ENCODE assay signal across 9 cellular contexts in the genomic region with DNA sequence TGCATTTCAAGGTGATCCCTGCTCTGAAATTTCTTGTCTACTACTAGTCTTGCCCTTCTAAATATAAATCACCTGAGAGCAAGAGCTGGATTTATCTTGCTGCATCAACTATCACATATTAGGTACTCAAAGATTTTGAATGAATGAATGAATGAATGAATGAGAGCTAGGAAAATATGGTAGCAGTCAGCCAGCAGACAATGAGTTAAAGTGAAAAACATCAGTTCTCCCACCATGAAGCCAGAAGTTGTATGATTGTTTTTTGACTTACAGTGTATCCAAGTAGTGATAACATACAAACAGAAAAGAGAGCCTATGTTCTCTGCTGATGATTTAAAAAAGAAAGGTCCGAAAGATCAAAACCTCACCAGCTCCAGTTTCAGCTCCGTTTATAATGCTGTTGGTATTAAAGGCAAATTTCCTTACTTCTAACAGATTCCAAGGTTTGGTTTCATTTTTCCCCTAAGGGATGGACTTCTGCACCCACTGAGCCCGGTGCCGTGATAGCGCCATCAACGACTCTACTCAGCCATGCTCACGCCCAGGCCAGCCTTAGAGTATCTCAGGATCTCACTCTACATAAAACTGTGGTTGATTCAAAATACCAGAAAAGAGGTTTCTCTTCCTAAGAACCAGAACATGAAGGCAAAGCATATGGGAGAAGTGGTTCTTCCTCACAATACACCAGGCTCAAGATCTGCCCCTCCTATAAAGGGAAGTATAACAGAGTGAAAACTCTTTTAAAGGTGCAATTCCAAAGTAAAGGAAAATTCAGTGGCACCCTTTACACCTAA.
DNase-seq lines count a peak whose midpoint lies in the region; ATAC-seq, FAIRE-seq and TF ChIP-seq lines count a peak whose summit lies in the region.
"Had no signal": no experiment of that assay in that cellular context is flagged by ENCODE, and none has a peak within 500 bp of the region (broad histone marks: within the 10 kb centered on the region; RNA-seq: fewer than 3 reads in every experiment).

No MANE protein-coding gene starts in this region.

- CTCF ChIA-PET in CD8-positive, alpha-beta memory T cell (lab: Charles Lee) = interaction anchor here (0.8 to 1.4 kb wide), 9 partner anchors 8 to 183 kb away, joined by 3 to 7 read pairs (median 3); no protein-coding TSS in a partner anchor
- CTCF ChIA-PET in GM12878 (lab: Yijun Ruan, JAX) = interaction anchor here (1.1 to 7.0 kb wide), 8 partner anchors 11 to 184 kb away, joined by 3 to 42 read pairs (median 6); no protein-coding TSS in a partner anchor

- peak overlapping the region; percentile 59 for H3K9ac ChIP-seq in OCI-LY3 (ENCODE audit: low read length)
- peak overlapping the region; percentile 66 for H3K9ac ChIP-seq in GM12878 (ENCODE audit: control insufficient read depth, insufficient read depth, low read length)

- RAD21 ChIA-PET in GM12878 (lab: Charles Lee; ENCODE audit: unreplicated experiment) = interaction anchor here (0.6 to 2.5 kb wide), 6 partner anchors 26 to 424 kb away, joined by 3 to 16 read pairs (median 3); no protein-coding TSS in a partner anchor

- H4K20me1 ChIP-seq in OCI-LY3 (ENCODE audit: insufficient read depth, low read length) = peaks cover 5% of the 10 kb centered on the region; the same call in 1 of the 2 replicates
- H4K20me1 ChIP-seq in GM12878 (ENCODE audit: control insufficient read depth, insufficient read depth) = no peaks in the 10 kb centered on the region

- H3K36me3 Mint-ChIP-seq in CD8-positive, alpha-beta memory T cell = peaks cover 3 to 41% (median 10%) of the 10 kb centered on the region in 3 donors
- H3K36me3 Mint-ChIP-seq in osteocyte (ENCODE audit: unreplicated experiment) = peaks cover 15% of the 10 kb centered on the region

- SMC1A ChIA-PET in GM12878 (lab: Charles Lee; ENCODE audit: uncharacterized antibody, unreplicated experiment) = interaction anchor here (0.8 to 3.2 kb wide), 12 partner anchors 8 to 183 kb away, joined by 3 to 30 read pairs (median 4); no protein-coding TSS in a partner anchor

- H3K4me2 ChIP-seq in OCI-LY3 (ENCODE audit: low read length) (peak overlapping the region; percentile 92), GM12878 (ENCODE audit: control insufficient read depth, insufficient read depth) (peak overlapping the region; percentile 77)

- peak in 2 of 5 donors; percentile 14 to 20 for DNase-seq in CD8-positive, alpha-beta memory T cell
- DNase-seq in GM12878 (ENCODE audit: low read depth, low spot score) (no peak), osteocyte (ENCODE audit: extremely low spot score, unreplicated experiment) (no peak), DMS53 treated with DMSO at 0.1 percent for 48 hours (lab: John Stamatoyannopoulos, UW; ENCODE audit: unreplicated experiment) (no peak), hypothalamus (lab: John Stamatoyannopoulos, UW) (no peak)
- DNase-seq in NK-92 treated with Interleukin-12 subunit alpha and Interleukin-12 subunit beta, amount 100 ng/mL, for 24 hours (lab: John Stamatoyannopoulos, UW) = no peak
- DNase-seq: H7 had no signal

- no peaks in the 10 kb centered on the region for H3K36me3 ChIP-seq in CD8-positive, alpha-beta memory T cell (ENCODE audit: insufficient read depth, low read length)
- H3K36me3 ChIP-seq in OCI-LY3 (replicated peaks; ENCODE audit: low read depth, low read length) (peaks cover 10% of the 10 kb centered on the region), GM12878 (ENCODE audit: control insufficient read depth in 2 of 2, insufficient read depth in 2 of 2, low read length in 1 of 2) (peaks cover 0 to 8% of the 10 kb centered on the region in 2 experiments; a peak in 2 of 4 replicates)

- no peaks in the 10 kb centered on the region for H3K27me3 ChIP-seq in CD8-positive, alpha-beta memory T cell (ENCODE audit: insufficient read depth, low read length, poor library complexity, severe bottlenecking)
- H3K27me3 ChIP-seq in OCI-LY3 (ENCODE audit: low read depth, low read length) (no peaks in the 10 kb centered on the region), GM12878 (replicated peaks in 1 of 2; ENCODE audit: control insufficient read depth in 2 of 2, insufficient read depth in 2 of 2, low read length in 1 of 2) (no peaks in the 10 kb centered on the region)

- H2AFZ ChIP-seq in OCI-LY3 (ENCODE audit: low read depth, low read length) (no peak overlapping the region), GM12878 (ENCODE audit: control insufficient read depth, low read depth, low read length) (no peak overlapping the region)

- peak overlapping the region; percentile 83 for H3K4me3 ChIP-seq in CD8-positive, alpha-beta memory T cell (ENCODE audit: low read length)
- peak overlapping the region; percentile 76 for H3K4me3 ChIP-seq in OCI-LY3 (ENCODE audit: low read length)
- H3K4me3 ChIP-seq in GM12878 = peak overlapping the region; percentile 71

- no peak for TF ChIP-seq CTCF in OCI-LY3 (IDR thresholded peaks at IDR 0.05; ENCODE audit: low read depth, low read length)
- TF ChIP-seq CTCF in GM12878 (IDR thresholded peaks at IDR 0.05 in 2 of 3, conservative IDR thresholded peaks at IDR 0.05 in 1 of 3; ENCODE audit: control insufficient read depth in 2 of 3, extremely low read depth in 1 of 3, insufficient read depth in 1 of 3, low read depth in 3 of 3, low read length in 3 of 3) = no peak
- TF ChIP-seq CTCF in osteocyte (IDR thresholded peaks at IDR 0.05) = no peak

- WGBS in GM12878 (ENCODE audit: insufficient coverage, insufficient replicate concordance, low lambda C conversion rate, missing lambda C conversion rate) = 0% methylated on average over 7 of the region's 7 CpGs

- no peaks in the 10 kb centered on the region for H3K9me3 Mint-ChIP-seq in CD8-positive, alpha-beta memory T cell
- H3K9me3 Mint-ChIP-seq in osteocyte (ENCODE audit: unreplicated experiment) = no peaks in the 10 kb centered on the region

- no peak for TF ChIP-seq POLR2A in GM12878 (IDR thresholded peaks at IDR 0.05; ENCODE audit: low read depth, low read length)

- ATAC-seq in GM12878 (peak; percentile 73), GM21619 (IDR thresholded peaks at IDR 0.05; ENCODE audit: unreplicated experiment) (no peak)

- H3K79me2 ChIP-seq in OCI-LY3 (ENCODE audit: low read length) = peaks cover 7% of the 10 kb centered on the region; the same call in 1 of the 2 replicates
- H3K79me2 ChIP-seq in GM12878 (ENCODE audit: control insufficient read depth, insufficient read depth, low read length) = peaks cover 53% of the 10 kb centered on the region

- peak overlapping the region; percentile 88 to 99 (median 97) for H3K4me3 Mint-ChIP-seq in CD8-positive, alpha-beta memory T cell
- H3K4me3 Mint-ChIP-seq in osteocyte (ENCODE audit: unreplicated experiment) = no peak overlapping the region

- in situ Hi-C loops in GM12878 (cut with MboI) = no loop called here

- no peaks in the 10 kb centered on the region for H3K27me3 Mint-ChIP-seq in CD8-positive, alpha-beta memory T cell
- H3K27me3 Mint-ChIP-seq in osteocyte (ENCODE audit: unreplicated experiment) = no peaks in the 10 kb centered on the region

- H3K4me1 ChIP-seq in CD8-positive, alpha-beta memory T cell (ENCODE audit: insufficient read depth, low read length) = peaks cover 60% of the 10 kb centered on the region
- peaks cover 20% of the 10 kb centered on the region for H3K4me1 ChIP-seq in OCI-LY3 (ENCODE audit: low read length)
- no peaks in the 10 kb centered on the region; the same call in 1 of the 2 replicates for H3K4me1 ChIP-seq in GM12878 (ENCODE audit: control insufficient read depth, insufficient read depth, low read length)

- peak; percentile 83 for FAIRE-seq in GM12878 (lab: Jason Lieb, UNC)

- TSS peak; percentile 59 for BruUV-seq in GM12878 (replicated peaks; lab: Mats Ljungman, UMichigan)

- TF ChIP-seq EP300 in GM12878 (IDR thresholded peaks at IDR 0.05; ENCODE audit: borderline replicate concordance in 1 of 2, control insufficient read depth in 1 of 2, low read depth in 2 of 2, low read length in 2 of 2) = no peak

- POLR2A ChIA-PET in CD8-positive, alpha-beta memory T cell (lab: Charles Lee) = no interaction called here
- POLR2A ChIA-PET in GM12878 (lab: Charles Lee) = interaction anchor here (0.7 to 1.1 kb wide), 2 partner anchors 10 to 17 kb away, joined by 3 to 5 read pairs; no protein-coding TSS in a partner anchor

- H3K27ac ChIP-seq in CD8-positive, alpha-beta memory T cell (ENCODE audit: low read depth, low read length) = peak overlapping the region; percentile 70
- H3K27ac ChIP-seq in OCI-LY3 (ENCODE audit: low read length) (peak overlapping the region; percentile 41; the same call in 1 of the 2 replicates), GM12878 (ENCODE audit: control insufficient read depth, insufficient read depth) (peak overlapping the region; percentile 67)

- H3K9me3 ChIP-seq in CD8-positive, alpha-beta memory T cell (ENCODE audit: low read length) = no peaks in the 10 kb centered on the region
- H3K9me3 ChIP-seq in OCI-LY3 (ENCODE audit: insufficient read depth, low read length) = no peaks in the 10 kb centered on the region
- no peaks in the 10 kb centered on the region for H3K9me3 ChIP-seq in GM12878 (replicated peaks; ENCODE audit: control insufficient read depth, insufficient read depth, low read length)

- peaks cover 64 to 72% (median 65%) of the 10 kb centered on the region in 3 donors for H3K4me1 Mint-ChIP-seq in CD8-positive, alpha-beta memory T cell
- H3K4me1 Mint-ChIP-seq in osteocyte (ENCODE audit: unreplicated experiment) = peaks cover 5% of the 10 kb centered on the region

- TF ChIP-seq RAD21 in GM12878 (IDR thresholded peaks at IDR 0.05; ENCODE audit: insufficient read depth, low read depth, low read length) = no peak

- H3K27ac Mint-ChIP-seq in CD8-positive, alpha-beta memory T cell = peak overlapping the region; percentile 78 to 99 (median 94)
- peak overlapping the region; percentile 15 for H3K27ac Mint-ChIP-seq in osteocyte (ENCODE audit: unreplicated experiment)

- intact Hi-C loops in GM12878 (cut with micrococcal nuclease; ENCODE audit: unreplicated experiment) = loop anchor here (2.0 kb wide), 1 partner anchor 26 kb away; no protein-coding TSS in a partner anchor

TF ChIP-seq in GM12878, 131 proteins besides CTCF, POLR2A, EP300 and RAD21 (continues in another document):
- TF ChIP-seq YY1 (IDR thresholded peaks at IDR 0.05; ENCODE audit: low read depth, low read length) = 0 out of 2 replicates have a peak, but pooled peaks have one; percentile 29
- TF ChIP-seq, protein P1, sequence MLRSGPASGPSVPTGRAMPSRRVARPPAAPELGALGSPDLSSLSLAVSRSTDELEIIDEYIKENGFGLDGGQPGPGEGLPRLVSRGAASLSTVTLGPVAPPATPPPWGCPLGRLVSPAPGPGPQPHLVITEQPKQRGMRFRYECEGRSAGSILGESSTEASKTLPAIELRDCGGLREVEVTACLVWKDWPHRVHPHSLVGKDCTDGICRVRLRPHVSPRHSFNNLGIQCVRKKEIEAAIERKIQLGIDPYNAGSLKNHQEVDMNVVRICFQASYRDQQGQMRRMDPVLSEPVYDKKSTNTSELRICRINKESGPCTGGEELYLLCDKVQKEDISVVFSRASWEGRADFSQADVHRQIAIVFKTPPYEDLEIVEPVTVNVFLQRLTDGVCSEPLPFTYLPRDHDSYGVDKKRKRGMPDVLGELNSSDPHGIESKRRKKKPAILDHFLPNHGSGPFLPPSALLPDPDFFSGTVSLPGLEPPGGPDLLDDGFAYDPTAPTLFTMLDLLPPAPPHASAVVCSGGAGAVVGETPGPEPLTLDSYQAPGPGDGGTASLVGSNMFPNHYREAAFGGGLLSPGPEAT (IDR thresholded peaks at IDR 0.05; ENCODE audit: low read depth) = peak; percentile 12; the same call in 1 of the 2 replicates
- no peak for TF ChIP-seq SIX5 (IDR thresholded peaks at IDR 0.05; ENCODE audit: low read depth, low read length, severe bottlenecking)
